ENCODE assay signal across 8 cellular contexts in genomic region chr19:41958367-41959055, GRCh38. TPM values are rescaled to one million over a fixed set of nuclear protein-coding genes. Genes with fewer than 3 reads are reported as not detected.
DNase-seq lines count a peak whose midpoint lies in the region; ATAC-seq, FAIRE-seq and TF ChIP-seq lines count a peak whose summit lies in the region.

No MANE protein-coding gene starts in this region.

- peak overlapping the region; percentile 95 for H3K9ac ChIP-seq in Karpas-422 (ENCODE audit: low read length)

- no peaks in the 10 kb centered on the region for H4K20me1 ChIP-seq in Karpas-422 (ENCODE audit: insufficient read depth, low read depth, low read length)

- no peaks in the 10 kb centered on the region for H3K27me3 ChIP-seq in BE2C
- no peaks in the 10 kb centered on the region for H3K27me3 ChIP-seq in Karpas-422 (ENCODE audit: low read length)
- no peaks in the 10 kb centered on the region for H3K27me3 ChIP-seq in SJCRH30
- no peaks in the 10 kb centered on the region for H3K27me3 ChIP-seq in suprapubic skin

- peak overlapping the region; percentile 96 for H3K4me2 ChIP-seq in Karpas-422 (ENCODE audit: low read depth, low read length, poor library complexity, severe bottlenecking)

- H3K9me3 ChIP-seq in BE2C, result no peaks in the 10 kb centered on the region
- no peaks in the 10 kb centered on the region for H3K9me3 ChIP-seq in Karpas-422 (ENCODE audit: low read length)
- H3K9me3 ChIP-seq in SJCRH30 (replicated peaks), result no peaks in the 10 kb centered on the region
- no peaks in the 10 kb centered on the region for H3K9me3 ChIP-seq in suprapubic skin

- H3K4me3 ChIP-seq in BE2C (ENCODE audit: low read depth, low read length), result peak overlapping the region; percentile 92
- H3K4me3 ChIP-seq in Karpas-422 (ENCODE audit: low read length), result peak overlapping the region; percentile 92
- H3K4me3 ChIP-seq in SJCRH30, result peak overlapping the region; percentile 72
- peak overlapping the region; percentile 90 for H3K4me3 ChIP-seq in suprapubic skin

- TF ChIP-seq CTCF in BE2C (IDR thresholded peaks at IDR 0.05; ENCODE audit: low read depth, low read length) (no peak), suprapubic skin (IDR thresholded peaks at IDR 0.05) (no peak)

- H3K9me2 ChIP-seq in Karpas-422 (replicated peaks; ENCODE audit: insufficient read depth, low read length), result no peaks in the 10 kb centered on the region

- peak; percentile 63 for ATAC-seq in GM19395 (IDR thresholded peaks at IDR 0.05; ENCODE audit: unreplicated experiment)

- H3K27ac ChIP-seq in Karpas-422 (ENCODE audit: low read length) (peak overlapping the region; percentile 71), SJCRH30 (peak overlapping the region; percentile 41), suprapubic skin (peak overlapping the region; percentile 87)

- no peak for FAIRE-seq in frontal cortex (lab: Jason Lieb, UNC)

- DNase-seq in BE2C (peak; percentile 89), Karpas-422 (peak; percentile 91), SJCRH30 (peak; percentile 84 to 85), frontal cortex (ENCODE audit: low spot score in 2 of 2) (peak; percentile 58 to 77), nucleus accumbens (lab: John Stamatoyannopoulos, UW) (peak in 42 of 56 donors; percentile 3 to 67 (median 28)), suprapubic skin (ENCODE audit: low spot score in 2 of 2) (peak; percentile 91 to 92)
- peak; percentile 87 for DNase-seq in activated naive CD4-positive, alpha-beta T cell treated with Interleukin-2 at 50 U/mL for 16 hours

- TF ChIP-seq EP300 in suprapubic skin (IDR thresholded peaks at IDR 0.05), result no peak

- 1% methylated on average over 16 of the region's 43 CpGs for WGBS in suprapubic skin

- peaks cover 5% of the 10 kb centered on the region; the same call in 1 of the 2 replicates for H3K36me3 ChIP-seq in BE2C
- H3K36me3 ChIP-seq in Karpas-422 (ENCODE audit: insufficient read depth, low read length), result no peaks in the 10 kb centered on the region; the same call in 1 of the 2 replicates
- H3K36me3 ChIP-seq in SJCRH30, result 0 out of 2 replicates have a peak, but pooled peaks cover 2% of the 10 kb centered on the region
- peaks cover 10% of the 10 kb centered on the region for H3K36me3 ChIP-seq in suprapubic skin

- H3K79me2 ChIP-seq in Karpas-422 (ENCODE audit: low read length), result peaks cover 5% of the 10 kb centered on the region; the same call in 1 of the 2 replicates

- peak in 1 of 2 donors; percentile 41 for TF ChIP-seq POLR2A in suprapubic skin (IDR thresholded peaks at IDR 0.05)

- H2AFZ ChIP-seq in Karpas-422 (ENCODE audit: low read length), result peak overlapping the region; percentile 70; the same call in 1 of the 2 replicates

- H3K4me1 ChIP-seq in BE2C (no peaks in the 10 kb centered on the region), Karpas-422 (ENCODE audit: low read length) (peaks cover 16% of the 10 kb centered on the region), SJCRH30 (peaks cover 5% of the 10 kb centered on the region; the same call in 1 of the 2 replicates), suprapubic skin (peaks cover 22% of the 10 kb centered on the region)

RNA-seq across cellular contexts. Expression of gene RABAC1, which starts 0.6 kb away (rescaled TPM):
- 203 TPM for polyA plus RNA-seq in BE2C (2012; ENCODE audit: insufficient read depth, insufficient read length, low read depth)
- total RNA-seq in Karpas-422 (2014; rRNA removed; shearing (Covaris generic); ENCODE audit: low replicate concordance), result 270 and 367 TPM in 2 replicates
- 106 and 129 TPM in 2 replicates for total RNA-seq in SJCRH30 (2014; rRNA removed; shearing (Covaris generic))
- total RNA-seq in frontal cortex, result 90.9 TPM
- 100 to 1,000 TPM in 3 of 4 donors, 10 to 100 TPM in 1; 75.2 to 137 (median 125) TPM for total RNA-seq in suprapubic skin

RNA-seq across cellular contexts. Expression of gene ERFL, which starts 30.3 kb away (rescaled TPM):
- not detected for polyA plus RNA-seq in BE2C (2012; ENCODE audit: insufficient read depth, insufficient read length, low read depth)
- 3.8 and 5.5 TPM in 2 replicates for total RNA-seq in Karpas-422 (2014; rRNA removed; shearing (Covaris generic); ENCODE audit: low replicate concordance)
- total RNA-seq in SJCRH30 (2014; rRNA removed; shearing (Covaris generic)), result not detected in 2 replicates
- total RNA-seq in frontal cortex, result not detected
- under 1 TPM in 2 of 4 donors, not detected in 2; 0.21 to 0.72 TPM for total RNA-seq in suprapubic skin

RNA-seq across cellular contexts. Expression of gene ATP1A3, which starts 35.5 kb away (rescaled TPM):
- 523 TPM for polyA plus RNA-seq in BE2C (2012; ENCODE audit: insufficient read depth, insufficient read length, low read depth)
- total RNA-seq in Karpas-422 (2014; rRNA removed; shearing (Covaris generic); ENCODE audit: low replicate concordance), result 22.4 and 26.6 TPM in 2 replicates
- 11.2 and 12.1 TPM in 2 replicates for total RNA-seq in SJCRH30 (2014; rRNA removed; shearing (Covaris generic))
- 149 TPM for total RNA-seq in frontal cortex
- total RNA-seq in suprapubic skin, result not detected

Comparison
In these comparisons a context has a peak if more than half of its experiments do, and no peak if none do; other contexts are left out.
1. Peak in every context shown above with its lines: DNase-seq, ATAC-seq, H3K4me3 ChIP-seq and H3K27ac ChIP-seq.
2. DNase-seq: peak in every context shown above with its lines; median percentile 92 in suprapubic skin; 91 in Karpas-422; 89 in BE2C; 87 in activated naive CD4-positive, alpha-beta T cell treated with Interleukin-2 at 50 U/mL for 16 hours; 84 in SJCRH30; 68 in frontal cortex; 28 in nucleus accumbens.
3. RNA of gene ATP1A3, which starts 35.5 kb away (total RNA-seq): 149 TPM in frontal cortex (single experiment), 22.4 to 26.6 TPM in Karpas-422 and 11.2 to 12.1 TPM in SJCRH30; not detected in suprapubic skin; every median in the first group is over 10 times any median in the second.